11 cellular contexts compared by ENCODE assay signal in genomic region chrX:72273718-72274117, GRCh38. TPM values are rescaled to one million over a fixed set of nuclear protein-coding genes. Genes with fewer than 3 reads are reported as not detected.
DNase-seq lines count a peak whose midpoint lies in the region; ATAC-seq and TF ChIP-seq lines count a peak whose summit lies in the region.
"Had no signal": no experiment of that assay in that cellular context is flagged by ENCODE, and none has a peak within 500 bp of the region (broad histone marks: within the 10 kb centered on the region; RNA-seq: fewer than 3 reads in every experiment).

No MANE protein-coding gene starts in this region.

- CTCF ChIA-PET in activated CD4-positive, alpha-beta memory T cell treated with anti-CD3 and anti-CD28 coated beads, Interleukin-2, amount 10 ng/mL, durations not matched to agents 7 days and 5 days (lab: Charles Lee): interaction anchor here (1.5 kb wide), 1 partner anchor 29 kb away, joined by 5 read pairs; no protein-coding TSS in a partner anchor

- no peaks in the 10 kb centered on the region for H3K27me3 Mint-ChIP-seq in activated CD4-positive, alpha-beta memory T cell treated with anti-CD3 and anti-CD28 coated beads, Interleukin-2, amount 10 ng/mL, durations not matched to agents 7 days and 5 days
- H3K27me3 Mint-ChIP-seq: naive B cell had no signal

- peak overlapping the region; percentile 83 for H3K27ac Mint-ChIP-seq in activated CD4-positive, alpha-beta memory T cell treated with anti-CD3 and anti-CD28 coated beads, Interleukin-2, amount 10 ng/mL, durations not matched to agents 7 days and 5 days

- H3K4me3 Mint-ChIP-seq in activated CD4-positive, alpha-beta memory T cell treated with anti-CD3 and anti-CD28 coated beads, Interleukin-2, amount 10 ng/mL, durations not matched to agents 7 days and 5 days: peak overlapping the region; percentile 82
- H3K4me3 Mint-ChIP-seq: naive B cell had no signal

- no peaks in the 10 kb centered on the region for H3K4me1 ChIP-seq in BE2C

- POLR2A ChIA-PET in activated CD4-positive, alpha-beta memory T cell treated with anti-CD3 and anti-CD28 coated beads, Interleukin-2, amount 10 ng/mL, durations not matched to agents 7 days and 5 days (lab: Charles Lee): no interaction called here

- DNase-seq in BE2C: no peak
- DNase-seq in HFF-Myc (ENCODE audit: extremely low read depth, low read depth): no peak
- DNase-seq in activated CD4-positive, alpha-beta memory T cell treated with anti-CD3 and anti-CD28 coated beads, Interleukin-2, amount 10 ng/mL, durations not matched to agents 7 days and 5 days: peak; percentile 19
- no peak for DNase-seq in fibroblast of mammary gland (ENCODE audit: low read depth)
- DNase-seq in EL: no peak
- DNase-seq in SHP77 treated with DMSO at 0.1 percent for 48 hours (lab: John Stamatoyannopoulos, UW): no peak
- no peak for DNase-seq in Right ventricle myocardium inferior (ENCODE audit: missing footprints)
- DNase-seq: effector CD8-positive, alpha-beta T cell; naive B cell; NCI-H446 had no signal

- H3K9me3 Mint-ChIP-seq in activated CD4-positive, alpha-beta memory T cell treated with anti-CD3 and anti-CD28 coated beads, Interleukin-2, amount 10 ng/mL, durations not matched to agents 7 days and 5 days: no peaks in the 10 kb centered on the region
- H3K9me3 Mint-ChIP-seq: naive B cell had no signal

- H3K4me3 ChIP-seq in BE2C (ENCODE audit: low read depth, low read length) (peak overlapping the region; percentile 90), HFF-Myc (replicated peaks; ENCODE audit: low read depth, low read length) (peak overlapping the region; percentile 83), fibroblast of mammary gland (ENCODE audit: control insufficient read depth, low read depth, low read length) (peak overlapping the region; percentile 90)

- TF ChIP-seq CTCF in BE2C (IDR thresholded peaks at IDR 0.05; ENCODE audit: low read depth, low read length) (no peak), HFF-Myc (IDR thresholded peaks at IDR 0.05; ENCODE audit: low read depth, low read length, missing control alignments) (no peak), fibroblast of mammary gland (conservative IDR thresholded peaks at IDR 0.05; ENCODE audit: control insufficient read depth, insufficient read depth, low read depth, low read length) (no peak)

- peaks cover 77% of the 10 kb centered on the region for H3K36me3 ChIP-seq in BE2C

- intact Hi-C loops in Right ventricle myocardium inferior (cut with DNase I): loop anchor here (10.0 kb wide), 1 partner anchor 269 kb away; no protein-coding TSS in a partner anchor

- no peaks in the 10 kb centered on the region for H3K9me3 ChIP-seq in BE2C

- H3K36me3 Mint-ChIP-seq in activated CD4-positive, alpha-beta memory T cell treated with anti-CD3 and anti-CD28 coated beads, Interleukin-2, amount 10 ng/mL, durations not matched to agents 7 days and 5 days (ENCODE audit: low read depth): peaks cover 58% of the 10 kb centered on the region

- ATAC-seq in HG03354 (IDR thresholded peaks at IDR 0.05; ENCODE audit: poor library complexity, severe bottlenecking, unreplicated experiment) (no peak), Right ventricle myocardium inferior (no peak)

- no peaks in the 10 kb centered on the region for H3K27me3 ChIP-seq in BE2C

- H3K4me1 Mint-ChIP-seq in activated CD4-positive, alpha-beta memory T cell treated with anti-CD3 and anti-CD28 coated beads, Interleukin-2, amount 10 ng/mL, durations not matched to agents 7 days and 5 days: peaks cover 62% of the 10 kb centered on the region

RNA-seq across cellular contexts. Expression of gene RPS4X, which starts 3.3 kb away (rescaled TPM):
- polyA plus RNA-seq in BE2C (2012; ENCODE audit: insufficient read depth, insufficient read length, low read depth): 756 TPM
- 100 to 1,000 TPM; 808 to 834 TPM for total RNA-seq in activated CD4-positive, alpha-beta memory T cell treated with anti-CD3 and anti-CD28 coated beads, Interleukin-2, amount 10 ng/mL, durations not matched to agents 7 days and 5 days
- 417 TPM for total RNA-seq in Right ventricle myocardium inferior

RNA-seq across cellular contexts. Expression of gene CITED1, which starts 32.0 kb away (rescaled TPM):
- 12.4 TPM for polyA plus RNA-seq in BE2C (2012; ENCODE audit: insufficient read depth, insufficient read length, low read depth)
- total RNA-seq in activated CD4-positive, alpha-beta memory T cell treated with anti-CD3 and anti-CD28 coated beads, Interleukin-2, amount 10 ng/mL, durations not matched to agents 7 days and 5 days: not detected
- not detected for total RNA-seq in Right ventricle myocardium inferior

RNA-seq across cellular contexts. Expression of gene ERCC6L, which starts 34.9 kb away (rescaled TPM):
- 0.82 TPM for polyA plus RNA-seq in BE2C (2012; ENCODE audit: insufficient read depth, insufficient read length, low read depth)
- total RNA-seq in activated CD4-positive, alpha-beta memory T cell treated with anti-CD3 and anti-CD28 coated beads, Interleukin-2, amount 10 ng/mL, durations not matched to agents 7 days and 5 days: 1 to 10 TPM; 9.0 to 9.5 TPM
- total RNA-seq in Right ventricle myocardium inferior: 0.14 TPM
